In genomic region chrX:141176586-141177451, GRCh38 we compare ENCODE assay signal across 8 cellular contexts. TPM values are rescaled to one million over a fixed set of nuclear protein-coding genes. Genes with fewer than 3 reads are reported as not detected.
DNase-seq lines count a peak whose midpoint lies in the region; ATAC-seq and TF ChIP-seq lines count a peak whose summit lies in the region.

LDOC1 (minus strand) TSS chrX:141177129; CDS start chrX:141177021, 108 bp downstream.

- H3K27ac ChIP-seq in stomach = peak within 1 kb of the TSS in 2 of 5 donors; percentile 43 to 54

- no peaks in the 10 kb centered on the region for H3K9me3 ChIP-seq in stomach

- no peaks in the 10 kb centered on the region for H3K9me3 Mint-ChIP-seq in activated naive CD4-positive, alpha-beta T cell treated with anti-CD3 and anti-CD28 coated beads, Interleukin-2, amount 50 U/mL, for 72 hours

- peak; percentile 91 to 93 for ATAC-seq in activated naive CD4-positive, alpha-beta T cell treated with anti-CD3 and anti-CD28 coated beads, Interleukin-2, amount 50 U/mL, for 72 hours
- ATAC-seq in HG03108 (IDR thresholded peaks at IDR 0.05; ENCODE audit: unreplicated experiment) = no peak

- H3K36me3 ChIP-seq in stomach = no peaks in the 10 kb centered on the region

- intact Hi-C loops in stomach (cut with DNase I; ENCODE audit: low total_unique reads) = no loop called here

- peaks cover 0 to 8% (median 4%) of the 10 kb centered on the region in 4 donors for H3K4me1 ChIP-seq in stomach

- no peak for TF ChIP-seq EP300 in stomach (IDR thresholded peaks at IDR 0.05)

- TF ChIP-seq CTCF in stomach (IDR thresholded peaks at IDR 0.05) = no peak

- peak within 1 kb of the TSS; percentile 50 to 62 (median 58) for H3K4me3 ChIP-seq in stomach

- TF ChIP-seq POLR2A in stomach (IDR thresholded peaks at IDR 0.05) = no peak

- H3K27me3 ChIP-seq in stomach = peaks cover 0 to 4% (median 0%) of the 10 kb centered on the region in 3 donors

- H3K27ac Mint-ChIP-seq in activated naive CD4-positive, alpha-beta T cell treated with anti-CD3 and anti-CD28 coated beads, Interleukin-2, amount 50 U/mL, for 72 hours = peak within 1 kb of the TSS; percentile 80 to 82

- DNase-seq in HCEC 1CT (peak; percentile 69), SHP77 (lab: John Stamatoyannopoulos, UW) (peak; percentile 37 to 72), germinal center (ENCODE audit: low spot score) (peak; percentile 40), nucleus accumbens (lab: John Stamatoyannopoulos, UW) (peak in 55 of 56 donors; percentile 9 to 88 (median 70)), stomach (peak; percentile 73), UCSD-AML1 (lab: John Stamatoyannopoulos, UW; ENCODE audit: unreplicated experiment) (no peak)
- peak; percentile 67 to 68 for DNase-seq in activated naive CD4-positive, alpha-beta T cell treated with anti-CD3 and anti-CD28 coated beads, Interleukin-2, amount 50 U/mL, for 72 hours (ENCODE audit: low spot score in 2 of 2)

- peaks cover 5 to 7% of the 10 kb centered on the region in 2 donors for H3K36me3 Mint-ChIP-seq in activated naive CD4-positive, alpha-beta T cell treated with anti-CD3 and anti-CD28 coated beads, Interleukin-2, amount 50 U/mL, for 72 hours

- WGBS in stomach, 5 donors = 0 to 44% (median 11%) methylated on average over 7 to 78 of the region's 83 CpGs

RNA-seq across cellular contexts. Expression of gene LDOC1, which starts in this region (rescaled TPM):
- total RNA-seq in activated naive CD4-positive, alpha-beta T cell treated with anti-CD3 and anti-CD28 coated beads, Interleukin-2, amount 50 U/mL, for 72 hours = 1 to 10 TPM; 5.4 to 7.1 TPM
- 1 to 10 TPM in 4 of 5 donors, under 1 TPM in 1; 0.89 to 6.7 (median 2.9) TPM for total RNA-seq in stomach
- polyA plus RNA-seq in stomach = 10 to 100 TPM; 14.7 to 20.8 (median 14.9) TPM
